23 cellular contexts compared by ENCODE assay signal in genomic region chr2:1405967-1406366, GRCh38.
"Had no signal": no experiment of that assay in that cellular context is flagged by ENCODE, and none has a peak within 500 bp of the region (broad histone marks: within the 10 kb centered on the region; RNA-seq: fewer than 3 reads in every experiment).

No MANE protein-coding gene starts in this region.

- H3K4me3 ChIP-seq: K562, SJCRH30 had no signal

- DNase-seq: Kasumi-1, MV-4-11, NCI-H1048, NCI-H1105 treated with DMSO at 0.1 percent for 48 hours, NCI-H1417 treated with DMSO at 0.1 percent for 48 hours, NCI-H146, NCI-H1694 treated with DMSO at 0.1 percent for 48 hours, NCI-H2029, NCI-H2081 treated with DMSO at 0.1 percent for 48 hours, NCI-H226, NCI-H446, NCI-H510A, NCI-H524 treated with DMSO at 0.1 percent for 48 hours, NCI-H69, NCI-H774, RPMI8226, SHP77 treated with DMSO at 0.1 percent for 48 hours, SJCRH30 had no signal

- H3K27me3 ChIP-seq: SJCRH30 had no signal

- ATAC-seq: K562, Right ventricle myocardium inferior, SK-N-SH treated with all-trans-retinoic acid at 6 μM for 48 hours had no signal

- H3K4me1 ChIP-seq: SJCRH30 had no signal

- H3K9me3 ChIP-seq: SJCRH30 had no signal

- H3K36me3 ChIP-seq: SJCRH30 had no signal

- H3K27ac ChIP-seq: HL-60, KMS-11, SJCRH30 had no signal
